8 cellular contexts compared by ENCODE assay signal in genomic region chr12:5200276-5201087, GRCh38.
A peak's percentile ranks its signal among the peaks of the same experiment; 100 is the strongest.
DNase-seq lines count a peak whose midpoint lies in the region; ATAC-seq lines count a peak whose summit lies in the region.

No MANE protein-coding gene starts in this region.

- intact Hi-C loops in head of caudate nucleus (cut with DNase I): no loop called here

- peak; percentile 97 for DNase-seq in DMS53 (lab: John Stamatoyannopoulos, UW)
- peak; percentile 77 for DNase-seq in HuH-7 (ENCODE audit: low spot score)
- peak; percentile 36 for DNase-seq in SK-N-DZ (ENCODE audit: low spot score)
- peak in 32 of 42 donors; percentile 3 to 55 (median 25) for DNase-seq in head of caudate nucleus
- peak in 2 of 3 donors; percentile 6 to 14 for DNase-seq in stimulated activated CD4-positive, alpha-beta T cell treated with anti-CD3 and anti-CD28 coated beads, Interleukin-12 subunit alpha, Interleukin-12 subunit beta, amount 100 ng/mL, for 48 hours (ENCODE audit: low read depth in 2 of 3, low spot score in 1 of 3)

- no peak for ATAC-seq in GM21526 (IDR thresholded peaks at IDR 0.05; ENCODE audit: low FRiP score, unreplicated experiment)
- no peak for ATAC-seq in GM18907 (IDR thresholded peaks at IDR 0.05; ENCODE audit: unreplicated experiment)
- no peak for ATAC-seq in GM18861 (IDR thresholded peaks at IDR 0.05; ENCODE audit: unreplicated experiment)

Comparison
In these comparisons a context has a peak if more than half of its experiments do, and no peak if none do; other contexts are left out.
1. DNase-seq: peak in every context shown above with its lines; median percentile 97 in DMS53; 77 in HuH-7; 36 in SK-N-DZ; 25 in head of caudate nucleus; 10 in stimulated activated CD4-positive, alpha-beta T cell treated with anti-CD3 and anti-CD28 coated beads, Interleukin-12 subunit alpha, Interleukin-12 subunit beta, amount 100 ng/mL, for 48 hours.